ENCODE assay signal across 1 cellular context in genomic region chr3:13518516-13519351, GRCh38.
TF ChIP-seq lines count a peak whose summit lies in the region.

No MANE protein-coding gene starts in this region.

TF ChIP-seq in IMR-90, 13 proteins besides CTCF, POLR2A, EP300 and RAD21:
- TF ChIP-seq NFE2L2 (IDR thresholded peaks at IDR 0.05; ENCODE audit: low read depth, low read length) (no peak), FOS (IDR thresholded peaks at IDR 0.05; ENCODE audit: low read depth, low read length) (no peak), MXI1 (IDR thresholded peaks at IDR 0.05; ENCODE audit: borderline replicate concordance, low read depth, low read length) (no peak)
- TF ChIP-seq, protein P1, sequence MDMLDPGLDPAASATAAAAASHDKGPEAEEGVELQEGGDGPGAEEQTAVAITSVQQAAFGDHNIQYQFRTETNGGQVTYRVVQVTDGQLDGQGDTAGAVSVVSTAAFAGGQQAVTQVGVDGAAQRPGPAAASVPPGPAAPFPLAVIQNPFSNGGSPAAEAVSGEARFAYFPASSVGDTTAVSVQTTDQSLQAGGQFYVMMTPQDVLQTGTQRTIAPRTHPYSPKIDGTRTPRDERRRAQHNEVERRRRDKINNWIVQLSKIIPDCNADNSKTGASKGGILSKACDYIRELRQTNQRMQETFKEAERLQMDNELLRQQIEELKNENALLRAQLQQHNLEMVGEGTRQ (IDR thresholded peaks at IDR 0.05; ENCODE audit: low read depth, low read length), result no peak
TF ChIP-seq in IMR-90: peak in this region for 0.
